8 cellular contexts compared by ENCODE assay signal in genomic region chrX:54181196-54181953, GRCh38. TPM values are rescaled to one million over a fixed set of nuclear protein-coding genes. Genes with fewer than 3 reads are reported as not detected.
DNase-seq lines count a peak whose midpoint lies in the region; ATAC-seq and TF ChIP-seq lines count a peak whose summit lies in the region.

No MANE protein-coding gene starts in this region.

- H3K4me1 ChIP-seq in ectodermal cell (ENCODE audit: control insufficient read depth, insufficient read depth, low read length) = peaks cover 6% of the 10 kb centered on the region
- H3K4me1 ChIP-seq in parathyroid adenoma = peaks cover 11% of the 10 kb centered on the region

- H3K9me3 ChIP-seq in ectodermal cell (ENCODE audit: control insufficient read depth, low read length) = no peaks in the 10 kb centered on the region
- H3K9me3 ChIP-seq in parathyroid adenoma (ENCODE audit: control insufficient read depth, low read length) = no peaks in the 10 kb centered on the region

- no peak for ATAC-seq in GM21576 (IDR thresholded peaks at IDR 0.05; ENCODE audit: unreplicated experiment)
- no peak for ATAC-seq in esophagus mucosa
- ATAC-seq in HG02588 (IDR thresholded peaks at IDR 0.05; ENCODE audit: unreplicated experiment) = no peak
- ATAC-seq in HG02759 (IDR thresholded peaks at IDR 0.05; ENCODE audit: unreplicated experiment) = no peak

- H3K36me3 ChIP-seq in ectodermal cell (ENCODE audit: control insufficient read depth, insufficient read depth, low read length) (peaks cover 1% of the 10 kb centered on the region), parathyroid adenoma (ENCODE audit: control insufficient read depth, insufficient read depth, low read length) (no peaks in the 10 kb centered on the region)

- peak; percentile 16 for DNase-seq in ELF-1 (ENCODE audit: low read depth, low spot score)
- DNase-seq in NCI-H446 (lab: John Stamatoyannopoulos, UW) = peak; percentile 0 to 21

- H3K4me2 ChIP-seq in parathyroid adenoma (ENCODE audit: low read length) = peak overlapping the region; percentile 74

- H3K9ac ChIP-seq in parathyroid adenoma = no peak overlapping the region

- H3K27me3 ChIP-seq in ectodermal cell (ENCODE audit: control insufficient read depth, insufficient read depth, low read length, poor library complexity, severe bottlenecking) (no peaks in the 10 kb centered on the region), parathyroid adenoma (ENCODE audit: control insufficient read depth, insufficient read depth, low read length) (no peaks in the 10 kb centered on the region)

- H3K27ac ChIP-seq in ectodermal cell (ENCODE audit: insufficient read depth, low read depth, low read length, poor library complexity, severe bottlenecking) (no peak overlapping the region), parathyroid adenoma (peak overlapping the region; percentile 15)

- no peak overlapping the region for H2AFZ ChIP-seq in parathyroid adenoma

- no peak for TF ChIP-seq CTCF in parathyroid adenoma (IDR thresholded peaks at IDR 0.05)

- WGBS in ectodermal cell, 2 experiments = 47 to 66% methylated on average over 2 to 4 of the region's 4 CpGs

- peaks cover 9% of the 10 kb centered on the region for H3K79me2 ChIP-seq in parathyroid adenoma

- H3K4me3 ChIP-seq in ectodermal cell (ENCODE audit: insufficient read depth, low read depth, low read length) (peak overlapping the region; percentile 76), parathyroid adenoma (ENCODE audit: low read depth, low read length) (peak overlapping the region; percentile 63)

RNA-seq across cellular contexts. Expression of gene FAM120C, which starts 1.7 kb away (rescaled TPM):
- 6.9 TPM for polyA plus RNA-seq in ectodermal cell (2013, experiment 1 of 4)
- 6.3 TPM for polyA plus RNA-seq in ectodermal cell (2013, experiment 2 of 4)
- 6.1 TPM for polyA plus RNA-seq in ectodermal cell (2013, experiment 3 of 4)
- polyA plus RNA-seq in ectodermal cell (2013, experiment 4 of 4) = 5.8 TPM
- 8.2 TPM for total RNA-seq in esophagus mucosa
